Comparison of ENCODE assay signal across 8 cellular contexts in the genomic region with DNA sequence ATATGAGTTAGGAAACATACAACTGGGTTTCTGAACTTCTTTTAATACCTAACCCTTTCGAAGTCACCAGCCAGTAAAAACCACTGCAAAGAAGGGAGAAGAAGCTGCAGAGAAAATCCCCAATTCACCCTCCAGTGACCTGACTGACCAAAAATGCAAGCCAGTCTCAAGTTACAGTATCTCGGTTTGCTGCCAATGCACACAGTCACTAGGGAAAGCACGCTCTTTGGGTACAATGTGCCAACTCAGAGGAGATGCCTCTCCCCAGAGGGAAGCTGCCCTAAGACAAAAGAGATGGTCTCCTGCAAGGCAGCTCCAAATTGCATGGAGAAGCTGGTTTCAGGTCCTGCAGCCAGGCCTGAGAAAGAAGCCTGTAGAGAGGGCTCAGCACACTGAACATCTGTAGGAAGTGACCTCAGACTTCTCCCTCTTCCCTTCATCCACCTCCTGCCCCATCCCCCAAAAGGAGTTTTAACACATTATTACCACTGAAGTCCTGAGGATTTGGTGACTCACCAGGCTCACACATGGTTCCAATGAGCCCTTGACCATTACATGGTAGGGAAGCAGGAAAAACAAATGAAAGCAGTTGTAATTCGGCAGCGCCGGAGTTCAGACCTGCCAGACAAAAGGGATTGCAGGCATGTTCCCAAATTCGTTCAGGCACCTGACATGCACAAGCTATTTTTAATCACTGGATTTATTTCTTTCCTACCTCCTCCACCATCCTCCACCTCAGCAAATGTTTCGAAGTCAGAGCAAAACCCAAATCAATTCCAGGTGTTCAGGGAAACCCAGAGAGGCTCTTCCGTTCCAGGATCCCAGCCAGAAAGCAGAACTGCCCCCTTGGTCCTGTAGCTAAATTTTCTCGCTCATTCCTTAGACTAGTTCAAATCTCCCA.
DNase-seq lines count a peak whose midpoint lies in the region; ATAC-seq, FAIRE-seq and TF ChIP-seq lines count a peak whose summit lies in the region.

No MANE protein-coding gene starts in this region.

- intact Hi-C loops in CD4-positive, alpha-beta memory T cell (cut with micrococcal nuclease): no loop called here
- intact Hi-C loops in pancreas (cut with DNase I): no loop called here

- H3K4me1 Mint-ChIP-seq in CD4-positive, alpha-beta memory T cell: peaks cover 90 to 100% (median 95%) of the 10 kb centered on the region in 4 donors

- peaks cover 99% of the 10 kb centered on the region for H3K4me1 ChIP-seq in CD4-positive, alpha-beta memory T cell (ENCODE audit: insufficient read depth, low read length)
- peaks cover 95% of the 10 kb centered on the region for H3K4me1 ChIP-seq in SJSA1 (replicated peaks)
- H3K4me1 ChIP-seq in pancreas: peaks cover 16 to 36% (median 18%) of the 10 kb centered on the region in 3 donors

- no peak for TF ChIP-seq CTCF in epithelial cell of proximal tubule (conservative IDR thresholded peaks at IDR 0.05; ENCODE audit: low read depth, low read length)
- TF ChIP-seq CTCF in pancreas (IDR thresholded peaks at IDR 0.05): no peak

- H3K4me3 ChIP-seq in CD4-positive, alpha-beta memory T cell (ENCODE audit: low read length in 2 of 2): peak overlapping the region; percentile 45 to 47
- H3K4me3 ChIP-seq in SJSA1 (no peak overlapping the region), epithelial cell of proximal tubule (ENCODE audit: low read depth, low read length) (peak overlapping the region; percentile 27), pancreas (no peak overlapping the region)

- no peaks in the 10 kb centered on the region for H3K9me3 ChIP-seq in CD4-positive, alpha-beta memory T cell (ENCODE audit: control insufficient read depth in 1 of 2, low read length in 2 of 2)
- H3K9me3 ChIP-seq in SJSA1 (replicated peaks): no peaks in the 10 kb centered on the region
- H3K9me3 ChIP-seq in pancreas: no peaks in the 10 kb centered on the region

- POLR2A ChIA-PET in CD4-positive, alpha-beta memory T cell (lab: Charles Lee; ENCODE audit: partially characterized antibody): interaction anchor here (0.9 to 34.5 kb wide), 11 partner anchors 9 to 202 kb away, joined by 3 to 1488 read pairs (median 490); no protein-coding TSS in a partner anchor

- peak overlapping the region; percentile 89 for H3K27ac ChIP-seq in CD4-positive, alpha-beta memory T cell (ENCODE audit: low read depth, low read length)
- H3K27ac ChIP-seq in SJSA1: peak overlapping the region; percentile 83
- H3K27ac ChIP-seq in pancreas: peak overlapping the region in 2 of 4 donors; percentile 8 to 33

- FAIRE-seq in pancreas (lab: Jason Lieb, UNC): no peak

- peak overlapping the region; percentile 82 to 99 (median 97) for H3K27ac Mint-ChIP-seq in CD4-positive, alpha-beta memory T cell

- H3K36me3 ChIP-seq in CD4-positive, alpha-beta memory T cell (ENCODE audit: insufficient read depth, low read length): peaks cover 30% of the 10 kb centered on the region
- H3K36me3 ChIP-seq in SJSA1: peaks cover 25% of the 10 kb centered on the region
- no peaks in the 10 kb centered on the region for H3K36me3 ChIP-seq in pancreas

- H3K4me3 Mint-ChIP-seq in CD4-positive, alpha-beta memory T cell: peak overlapping the region; percentile 78 to 97 (median 88)

- H3K27me3 Mint-ChIP-seq in CD4-positive, alpha-beta memory T cell: no peaks in the 10 kb centered on the region

- H3K9me3 Mint-ChIP-seq in CD4-positive, alpha-beta memory T cell: no peaks in the 10 kb centered on the region

- H3K27me3 ChIP-seq in CD4-positive, alpha-beta memory T cell (ENCODE audit: insufficient read depth, low read length): no peaks in the 10 kb centered on the region
- H3K27me3 ChIP-seq in SJSA1 (replicated peaks) (no peaks in the 10 kb centered on the region), pancreas (no peaks in the 10 kb centered on the region)

- 38 to 52% methylated on average over 10 of the region's 10 CpGs for WGBS in pancreas, 2 donors

- peak in 1 of 5 donors; percentile 65 for DNase-seq in CD4-positive, alpha-beta memory T cell
- DNase-seq in SJSA1 (ENCODE audit: low read depth in 1 of 2, low spot score in 2 of 2) (peak; percentile 80 to 87), epithelial cell of proximal tubule (ENCODE audit: low read depth) (peak; percentile 95), pancreas (peak in 3 of 6 donors; percentile 30 to 61 (median 49)), NCI-H748 (lab: John Stamatoyannopoulos, UW; ENCODE audit: unreplicated experiment) (no peak), 8988T (no peak)

- ATAC-seq in GM19035 (IDR thresholded peaks at IDR 0.05; ENCODE audit: unreplicated experiment): peak; percentile 59
- peak; percentile 64 for ATAC-seq in HG03139 (IDR thresholded peaks at IDR 0.05; ENCODE audit: unreplicated experiment)
- ATAC-seq in pancreas: peak; percentile 74 to 90 (median 86)

- CTCF ChIA-PET in CD4-positive, alpha-beta memory T cell (lab: Charles Lee; ENCODE audit: partially characterized antibody): interaction anchor here (0.6 to 6.5 kb wide), 10 partner anchors 7 to 174 kb away, joined by 3 to 44 read pairs (median 6); no protein-coding TSS in a partner anchor

- peaks cover 84 to 92% of the 10 kb centered on the region in 2 donors for H3K36me3 Mint-ChIP-seq in CD4-positive, alpha-beta memory T cell

Comparison
In these comparisons a context has a peak if more than half of its experiments do, and no peak if none do; other contexts are left out.
1. DNase-seq: peak in SJSA1 (2 of 2) and epithelial cell of proximal tubule (single experiment); none in NCI-H748 (single experiment) and 8988T (single experiment).
2. H3K4me3 ChIP-seq: peak in CD4-positive, alpha-beta memory T cell (2 of 2) and epithelial cell of proximal tubule (single experiment); none in SJSA1 (single experiment) and pancreas (0 of 4).
3. Peak in every context shown above with its lines, with median percentiles within 50 percentile points of each other: ATAC-seq.